In the genomic region with DNA sequence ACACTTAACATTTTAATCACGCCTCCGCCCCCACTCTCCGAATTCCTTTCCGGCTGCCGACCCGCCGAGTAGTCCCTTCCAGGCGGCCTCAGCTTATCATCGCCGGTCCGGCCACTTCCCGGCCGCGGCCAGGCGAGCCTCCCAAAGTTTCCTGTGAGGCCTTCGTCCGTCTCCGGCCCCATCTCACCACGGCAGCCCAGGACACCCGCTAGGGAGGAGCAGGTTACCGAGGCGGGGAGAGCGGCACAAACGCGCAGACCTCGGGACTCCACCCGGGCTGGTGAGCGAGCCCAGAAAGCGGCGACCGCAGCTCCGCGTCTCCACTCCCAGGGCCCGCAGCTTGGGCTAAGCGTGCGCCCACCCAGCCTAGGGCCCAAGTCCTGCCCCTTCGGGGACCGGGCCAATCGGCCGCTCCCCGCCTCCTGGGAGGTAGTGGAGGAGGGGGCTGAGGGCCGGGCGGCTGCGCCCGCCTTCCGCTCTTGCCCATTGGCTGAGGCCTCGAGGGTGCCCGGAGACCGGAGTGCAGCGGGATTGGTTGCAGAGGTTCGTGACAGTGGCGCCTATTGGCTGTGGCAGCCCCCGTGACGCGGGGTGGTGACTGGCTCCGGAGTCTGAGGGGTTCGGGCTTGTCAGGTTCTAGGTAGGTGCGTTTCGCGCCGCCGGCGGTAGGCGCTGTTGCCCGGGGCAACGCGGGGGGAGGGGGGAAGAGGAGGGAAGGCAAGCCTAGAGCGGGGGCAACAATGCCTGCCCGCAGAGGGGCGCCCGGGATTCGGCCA, we compare ENCODE assay signal across 8 cellular contexts. TPM values are rescaled to one million over a fixed set of nuclear protein-coding genes. Genes with fewer than 3 reads are reported as not detected.
DNase-seq lines count a peak whose midpoint lies in the region; ATAC-seq and TF ChIP-seq lines count a peak whose summit lies in the region.

No MANE protein-coding gene starts in this region.

- H3K4me2 ChIP-seq in trophoblast cell (ENCODE audit: low read length), result peak overlapping the region; percentile 82

- H3K9me3 Mint-ChIP-seq in type B pancreatic cell, result no peaks in the 10 kb centered on the region

- H2BK120ac ChIP-seq in trophoblast cell (ENCODE audit: insufficient read depth, low read length, poor library complexity), result peak overlapping the region; percentile 94

- no peaks in the 10 kb centered on the region for H3K27me3 ChIP-seq in trophoblast cell (ENCODE audit: insufficient read depth, low read length)

- H2BK12ac ChIP-seq in trophoblast cell (ENCODE audit: low read length), result no peak overlapping the region

- H3K4ac ChIP-seq in trophoblast cell (ENCODE audit: low read depth, low read length), result peak overlapping the region; percentile 96

- H2AFZ ChIP-seq in trophoblast cell (ENCODE audit: insufficient read depth, low read length, poor library complexity), result peak overlapping the region; percentile 86

- H2AK5ac ChIP-seq in trophoblast cell (ENCODE audit: low read length), result peak overlapping the region; percentile 46

- ATAC-seq in HG02642 (IDR thresholded peaks at IDR 0.05; ENCODE audit: poor library complexity, unreplicated experiment), result peak; percentile 98

- peaks cover 24% of the 10 kb centered on the region for H3K79me1 ChIP-seq in trophoblast cell (ENCODE audit: low read length)

- peak overlapping the region; percentile 97 for H4K91ac ChIP-seq in trophoblast cell (ENCODE audit: low read depth, low read length)

- H3K23ac ChIP-seq in trophoblast cell (ENCODE audit: low read length), result no peak overlapping the region

- peaks cover 12% of the 10 kb centered on the region for H3K79me2 ChIP-seq in trophoblast cell (ENCODE audit: control insufficient read depth, insufficient read depth, low read length, poor library complexity)

- TF ChIP-seq CTCF in GM12872 (IDR thresholded peaks at IDR 0.05; ENCODE audit: insufficient read depth, low read depth, low read length) (peak; percentile 14; the same call in 1 of the 3 replicates), type B pancreatic cell (conservative IDR thresholded peaks at IDR 0.05) (peak; percentile 43)

- H4K12ac ChIP-seq in trophoblast cell (ENCODE audit: low read depth, low read length), result peak overlapping the region; percentile 92

- H2BK5ac ChIP-seq in trophoblast cell (ENCODE audit: low read depth, low read length, poor library complexity), result peak overlapping the region; percentile 96

- peak overlapping the region; percentile 89 for H3K9ac ChIP-seq in trophoblast cell (ENCODE audit: low read length)

- no peaks in the 10 kb centered on the region for H3K9me3 ChIP-seq in trophoblast cell (ENCODE audit: insufficient read depth, low read depth, low read length)

- peak overlapping the region; percentile 97 for H3K27ac Mint-ChIP-seq in type B pancreatic cell

- intact Hi-C loops in cardiac septum (cut with DNase I), result loop anchor here (1.0 to 5.0 kb wide), 4 partner anchors 20 to 940 kb away; partner anchors contain the start of gene MAN2A1

- peak overlapping the region; percentile 92 for H4K8ac ChIP-seq in trophoblast cell (ENCODE audit: low read depth, low read length)

- peak overlapping the region; percentile 100 for H3K14ac ChIP-seq in trophoblast cell (ENCODE audit: low read length)

- peaks cover 3 to 4% of the 10 kb centered on the region in 2 experiments for H3K4me1 ChIP-seq in trophoblast cell (ENCODE audit: control insufficient read depth in 1 of 2, insufficient read depth in 2 of 2, low read length in 2 of 2)

- no peaks in the 10 kb centered on the region for H3K27me3 Mint-ChIP-seq in type B pancreatic cell

- DNase-seq in NCI-H1105 (lab: John Stamatoyannopoulos, UW), result peak; percentile 89
- peak; percentile 98 to 99 for DNase-seq in SW 1271 (lab: John Stamatoyannopoulos, UW)
- peak; percentile 100 for DNase-seq in cardiac septum (ENCODE audit: low spot score)
- DNase-seq in trophoblast cell, result peak; percentile 98 to 99
- DNase-seq in type B pancreatic cell (ENCODE audit: extremely low spot score, unreplicated experiment), result peak; percentile 99

- WGBS in adipose tissue, 3 donors, result 0 to 1% (median 0%) methylated on average over 64 to 72 of the region's 72 CpGs
- WGBS in trophoblast cell (ENCODE audit: extremely low coverage, insufficient coverage, insufficient read length), result no CpG with 5 or more reads among the region's 72 CpGs

- peaks cover 4% of the 10 kb centered on the region for H3K4me1 Mint-ChIP-seq in type B pancreatic cell (ENCODE audit: unreplicated experiment)

- H3K4me3 Mint-ChIP-seq in type B pancreatic cell, result peak overlapping the region; percentile 96

- H3K4me3 ChIP-seq in trophoblast cell (ENCODE audit: low read depth, low read length), result peak overlapping the region; percentile 83

- no peaks in the 10 kb centered on the region for H3K36me3 Mint-ChIP-seq in type B pancreatic cell

- peak overlapping the region; percentile 86 for H3K27ac ChIP-seq in adipose tissue (ENCODE audit: low read depth, low read length)
- H3K27ac ChIP-seq in trophoblast cell (ENCODE audit: low read depth, low read length), result peak overlapping the region; percentile 99

- peak overlapping the region; percentile 99 for H3K18ac ChIP-seq in trophoblast cell (ENCODE audit: low read length)

- H3K36me3 ChIP-seq in trophoblast cell (ENCODE audit: control insufficient read depth in 1 of 2, insufficient read depth in 2 of 2, low read length in 2 of 2), result no peaks in the 10 kb centered on the region

RNA-seq across cellular contexts. Expression of gene FER, which starts 0.8 kb away (rescaled TPM):
- 1 to 10 TPM; 1.3 to 2.9 (median 2.8) TPM for polyA plus RNA-seq in adipose tissue
- total RNA-seq in cardiac septum (20.0 TPM), type B pancreatic cell (ENCODE audit: low replicate concordance) (26.3 and 29.7 TPM in 2 replicates)
- polyA plus RNA-seq in trophoblast cell (2013), result 10.4 and 14.4 TPM in 2 replicates

Comparison
In these comparisons a context has a peak if more than half of its experiments do, and no peak if none do; other contexts are left out.
1. Peak in every context shown above with its lines: DNase-seq, ATAC-seq, H3K4me3 ChIP-seq and H3K27ac ChIP-seq.